1 cellular context compared by ENCODE assay signal in the genomic region with DNA sequence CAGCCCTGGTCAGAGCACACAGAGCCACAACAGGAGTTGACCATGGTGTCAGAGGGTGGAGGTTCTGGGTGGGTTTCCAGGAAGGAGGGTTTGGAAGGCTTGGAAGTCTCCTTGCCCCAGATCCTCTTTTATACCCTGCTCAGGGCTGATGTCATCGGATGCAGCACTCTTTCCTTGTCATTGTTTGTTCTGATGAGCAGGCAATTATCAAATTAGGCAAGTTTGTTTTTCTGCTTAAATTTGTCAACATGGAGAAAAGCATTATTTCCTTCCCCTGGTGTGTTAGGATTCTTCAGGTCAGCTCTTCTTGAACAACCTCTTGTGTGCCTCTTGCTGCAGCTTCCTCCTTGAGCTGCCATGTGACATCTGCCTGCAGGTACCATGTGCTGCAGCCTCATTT.
TF ChIP-seq lines count a peak whose summit lies in the region.

A gene (minus strand): TSS at position 101 of the 400 bp plus-strand sequence. CDS start 57 bp downstream, at position 44.

TF ChIP-seq in HCT116, 20 proteins besides CTCF, POLR2A, EP300 and RAD21 (continued from another document):
- TF ChIP-seq ZNF274 (IDR thresholded peaks at IDR 0.05; ENCODE audit: low read depth, low read length): no peak
- no peak for TF ChIP-seq CEBPB (IDR thresholded peaks at IDR 0.05; ENCODE audit: low read depth)
- no peak for TF ChIP-seq JUND (IDR thresholded peaks at IDR 0.05)
- no peak for TF ChIP-seq YY1 (IDR thresholded peaks at IDR 0.05; ENCODE audit: extremely low read depth, insufficient replicate concordance, low read depth, low read length)
- TF ChIP-seq, protein P1, sequence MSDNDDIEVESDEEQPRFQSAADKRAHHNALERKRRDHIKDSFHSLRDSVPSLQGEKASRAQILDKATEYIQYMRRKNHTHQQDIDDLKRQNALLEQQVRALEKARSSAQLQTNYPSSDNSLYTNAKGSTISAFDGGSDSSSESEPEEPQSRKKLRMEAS (IDR thresholded peaks at IDR 0.05): no peak; the same call in 1 of the 2 replicates
- no peak for TF ChIP-seq ELF1 (IDR thresholded peaks at IDR 0.05; ENCODE audit: borderline replicate concordance, low read depth)
- TF ChIP-seq, protein P2, sequence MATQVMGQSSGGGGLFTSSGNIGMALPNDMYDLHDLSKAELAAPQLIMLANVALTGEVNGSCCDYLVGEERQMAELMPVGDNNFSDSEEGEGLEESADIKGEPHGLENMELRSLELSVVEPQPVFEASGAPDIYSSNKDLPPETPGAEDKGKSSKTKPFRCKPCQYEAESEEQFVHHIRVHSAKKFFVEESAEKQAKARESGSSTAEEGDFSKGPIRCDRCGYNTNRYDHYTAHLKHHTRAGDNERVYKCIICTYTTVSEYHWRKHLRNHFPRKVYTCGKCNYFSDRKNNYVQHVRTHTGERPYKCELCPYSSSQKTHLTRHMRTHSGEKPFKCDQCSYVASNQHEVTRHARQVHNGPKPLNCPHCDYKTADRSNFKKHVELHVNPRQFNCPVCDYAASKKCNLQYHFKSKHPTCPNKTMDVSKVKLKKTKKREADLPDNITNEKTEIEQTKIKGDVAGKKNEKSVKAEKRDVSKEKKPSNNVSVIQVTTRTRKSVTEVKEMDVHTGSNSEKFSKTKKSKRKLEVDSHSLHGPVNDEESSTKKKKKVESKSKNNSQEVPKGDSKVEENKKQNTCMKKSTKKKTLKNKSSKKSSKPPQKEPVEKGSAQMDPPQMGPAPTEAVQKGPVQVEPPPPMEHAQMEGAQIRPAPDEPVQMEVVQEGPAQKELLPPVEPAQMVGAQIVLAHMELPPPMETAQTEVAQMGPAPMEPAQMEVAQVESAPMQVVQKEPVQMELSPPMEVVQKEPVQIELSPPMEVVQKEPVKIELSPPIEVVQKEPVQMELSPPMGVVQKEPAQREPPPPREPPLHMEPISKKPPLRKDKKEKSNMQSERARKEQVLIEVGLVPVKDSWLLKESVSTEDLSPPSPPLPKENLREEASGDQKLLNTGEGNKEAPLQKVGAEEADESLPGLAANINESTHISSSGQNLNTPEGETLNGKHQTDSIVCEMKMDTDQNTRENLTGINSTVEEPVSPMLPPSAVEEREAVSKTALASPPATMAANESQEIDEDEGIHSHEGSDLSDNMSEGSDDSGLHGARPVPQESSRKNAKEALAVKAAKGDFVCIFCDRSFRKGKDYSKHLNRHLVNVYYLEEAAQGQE (IDR thresholded peaks at IDR 0.05; ENCODE audit: low read depth): no peak
- TF ChIP-seq, protein P3, sequence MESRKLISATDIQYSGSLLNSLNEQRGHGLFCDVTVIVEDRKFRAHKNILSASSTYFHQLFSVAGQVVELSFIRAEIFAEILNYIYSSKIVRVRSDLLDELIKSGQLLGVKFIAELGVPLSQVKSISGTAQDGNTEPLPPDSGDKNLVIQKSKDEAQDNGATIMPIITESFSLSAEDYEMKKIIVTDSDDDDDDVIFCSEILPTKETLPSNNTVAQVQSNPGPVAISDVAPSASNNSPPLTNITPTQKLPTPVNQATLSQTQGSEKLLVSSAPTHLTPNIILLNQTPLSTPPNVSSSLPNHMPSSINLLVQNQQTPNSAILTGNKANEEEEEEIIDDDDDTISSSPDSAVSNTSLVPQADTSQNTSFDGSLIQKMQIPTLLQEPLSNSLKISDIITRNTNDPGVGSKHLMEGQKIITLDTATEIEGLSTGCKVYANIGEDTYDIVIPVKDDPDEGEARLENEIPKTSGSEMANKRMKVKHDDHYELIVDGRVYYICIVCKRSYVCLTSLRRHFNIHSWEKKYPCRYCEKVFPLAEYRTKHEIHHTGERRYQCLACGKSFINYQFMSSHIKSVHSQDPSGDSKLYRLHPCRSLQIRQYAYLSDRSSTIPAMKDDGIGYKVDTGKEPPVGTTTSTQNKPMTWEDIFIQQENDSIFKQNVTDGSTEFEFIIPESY (IDR thresholded peaks at IDR 0.05; ENCODE audit: extremely low read depth, insufficient replicate concordance, low read length): no peak
- no peak for TF ChIP-seq EGR1 (IDR thresholded peaks at IDR 0.05; ENCODE audit: low read depth)
- TF ChIP-seq TCF7L2 (IDR thresholded peaks at IDR 0.05; ENCODE audit: borderline replicate concordance, extremely low read depth, insufficient read depth, insufficient read length): no peak
